ENCODE assay signal across 21 cellular contexts in the genomic region with DNA sequence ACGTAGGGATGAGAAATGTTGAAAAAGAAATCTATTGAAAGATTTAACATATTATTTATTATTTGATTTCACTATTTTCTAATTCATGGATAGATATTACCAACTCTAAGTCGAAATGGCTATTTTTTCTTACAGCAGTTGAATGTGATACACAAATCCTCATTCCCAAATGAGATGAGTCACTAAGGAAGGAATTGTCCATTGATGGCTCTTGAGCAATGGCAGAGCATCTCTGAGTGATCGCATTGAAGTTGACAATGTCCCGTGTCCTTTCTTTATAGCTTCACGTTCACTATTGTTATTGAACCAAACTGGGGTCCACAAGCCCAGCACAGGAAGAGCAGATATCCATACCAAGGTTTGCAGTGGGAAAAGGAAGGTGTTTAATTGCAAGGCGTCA.
"Had no signal": no experiment of that assay in that cellular context is flagged by ENCODE, and none has a peak within 500 bp of the region (broad histone marks: within the 10 kb centered on the region; RNA-seq: fewer than 3 reads in every experiment).

No MANE protein-coding gene starts in this region.

- H3K4me1 ChIP-seq: gastroesophageal sphincter, parathyroid adenoma, right atrium auricular region, spleen had no signal

- H3K4me3 ChIP-seq: cardiac muscle cell, gastroesophageal sphincter, right atrium auricular region, SK-N-MC, spleen, tibial nerve had no signal

- ATAC-seq: activated CD8-positive, alpha-beta memory T cell treated with anti-CD3 and anti-CD28 coated beads, Interleukin-2, amount 10 ng/mL, durations not matched to agents 7 days and 5 days; activated CD8-positive, alpha-beta T cell treated with anti-CD3 and anti-CD28 coated beads, Interleukin-2, amount 10 ng/mL, durations not matched to agents 7 days and 5 days; activated naive CD4-positive, alpha-beta T cell treated with anti-CD3 and anti-CD28 coated beads, Interleukin-2, amount 50 U/mL, for 72 hours; activated T-cell treated with anti-CD3 and anti-CD28 coated beads, Interleukin-2, amount 50 U/mL, for 72 hours; gastroesophageal sphincter; naive thymus-derived CD4-positive, alpha-beta T cell; T-helper 17 cell; WTC11 had no signal

- H3K27ac ChIP-seq: cardiac muscle cell, gastroesophageal sphincter, parathyroid adenoma, SK-N-MC, spleen had no signal

- H3K9ac ChIP-seq: parathyroid adenoma had no signal

- H3K27me3 ChIP-seq: cardiac muscle cell, gastroesophageal sphincter, right atrium auricular region, spleen, tibial nerve had no signal

- H3K79me2 ChIP-seq: parathyroid adenoma had no signal

- H2AFZ ChIP-seq: parathyroid adenoma had no signal

- H3K36me3 ChIP-seq: cardiac muscle cell, gastroesophageal sphincter, right atrium auricular region, spleen had no signal

- DNase-seq: activated CD4-positive, alpha-beta T cell treated with anti-CD3 and anti-CD28 coated beads for 1 hour; activated CD4-positive, alpha-beta T cell treated with anti-CD3 and anti-CD28 coated beads, Interleukin-2, amount 50 U/mL, for 1 hour; activated CD8-positive, alpha-beta memory T cell treated with anti-CD3 and anti-CD28 coated beads, Interleukin-2, amount 10 ng/mL, durations not matched to agents 7 days and 5 days; activated CD8-positive, alpha-beta T cell treated with anti-CD3 and anti-CD28 coated beads, Interleukin-2, amount 10 ng/mL, durations not matched to agents 7 days and 5 days; activated naive CD4-positive, alpha-beta T cell; activated T-cell treated with anti-CD3 and anti-CD28 coated beads, Interleukin-2, amount 50 U/mL, for 72 hours; cerebellar nuclear complex; cortex of kidney; immature natural killer cell; naive thymus-derived CD4-positive, alpha-beta T cell; spleen; stimulated activated naive CD4-positive, alpha-beta T cell treated with Interleukin-2 at 50 U/mL for 16 hours; T-helper 17 cell had no signal
